ENCODE assay signal across 1 cellular context in genomic region chr15:48336940-48337339, GRCh38.
TF ChIP-seq lines count a peak whose summit lies in the region.

No MANE protein-coding gene starts in this region.

TF ChIP-seq in GM12878, 131 proteins besides CTCF, POLR2A, EP300 and RAD21:
- no peak for TF ChIP-seq MYC (IDR thresholded peaks at IDR 0.05; ENCODE audit: insufficient read depth, insufficient read length, insufficient replicate concordance, low read length, severe bottlenecking)
- no peak for TF ChIP-seq ZBTB11 (CRISPR knock-in tag; IDR thresholded peaks at IDR 0.05)
- TF ChIP-seq, protein P1, sequence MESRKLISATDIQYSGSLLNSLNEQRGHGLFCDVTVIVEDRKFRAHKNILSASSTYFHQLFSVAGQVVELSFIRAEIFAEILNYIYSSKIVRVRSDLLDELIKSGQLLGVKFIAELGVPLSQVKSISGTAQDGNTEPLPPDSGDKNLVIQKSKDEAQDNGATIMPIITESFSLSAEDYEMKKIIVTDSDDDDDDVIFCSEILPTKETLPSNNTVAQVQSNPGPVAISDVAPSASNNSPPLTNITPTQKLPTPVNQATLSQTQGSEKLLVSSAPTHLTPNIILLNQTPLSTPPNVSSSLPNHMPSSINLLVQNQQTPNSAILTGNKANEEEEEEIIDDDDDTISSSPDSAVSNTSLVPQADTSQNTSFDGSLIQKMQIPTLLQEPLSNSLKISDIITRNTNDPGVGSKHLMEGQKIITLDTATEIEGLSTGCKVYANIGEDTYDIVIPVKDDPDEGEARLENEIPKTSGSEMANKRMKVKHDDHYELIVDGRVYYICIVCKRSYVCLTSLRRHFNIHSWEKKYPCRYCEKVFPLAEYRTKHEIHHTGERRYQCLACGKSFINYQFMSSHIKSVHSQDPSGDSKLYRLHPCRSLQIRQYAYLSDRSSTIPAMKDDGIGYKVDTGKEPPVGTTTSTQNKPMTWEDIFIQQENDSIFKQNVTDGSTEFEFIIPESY (IDR thresholded peaks at IDR 0.05): no peak
- TF ChIP-seq ZNF24 (IDR thresholded peaks at IDR 0.05): no peak
- no peak for TF ChIP-seq FOS (IDR thresholded peaks at IDR 0.05; ENCODE audit: borderline replicate concordance, extremely low read depth, insufficient read length)
- no peak for TF ChIP-seq TAF1 (IDR thresholded peaks at IDR 0.05; ENCODE audit: borderline replicate concordance, low read depth, low read length)
- TF ChIP-seq SMC3 (IDR thresholded peaks at IDR 0.05; ENCODE audit: borderline replicate concordance, low read length): peak; percentile 47; the same call in 1 of the 2 replicates
- no peak for TF ChIP-seq TARDBP (IDR thresholded peaks at IDR 0.05; ENCODE audit: borderline replicate concordance)
TF ChIP-seq in GM12878: peak in this region for 1.
